In genomic region chr9:33402371-33402770, GRCh38 we compare ENCODE assay signal across 13 cellular contexts. TPM values are rescaled to one million over a fixed set of nuclear protein-coding genes. Genes with fewer than 3 reads are reported as not detected.
DNase-seq lines count a peak whose midpoint lies in the region; ATAC-seq and TF ChIP-seq lines count a peak whose summit lies in the region.
"Not testable (repeated sequence)": the region's sequence is repeated elsewhere in the genome, so short reads cannot be mapped to it uniquely, and the experiment has no call there.
"Had no signal": no experiment of that assay in that cellular context is flagged by ENCODE, and none has a peak within 500 bp of the region (broad histone marks: within the 10 kb centered on the region; RNA-seq: fewer than 3 reads in every experiment).

Gene AQP7, minus strand, starts transcription at chr9:33402568. Its CDS starts 1,306 bp downstream, at chr9:33401262.

- not testable (repeated sequence) for TF ChIP-seq CTCF in PC-9 (conservative IDR thresholded peaks at IDR 0.05); psoas muscle (IDR thresholded peaks at IDR 0.05); tibial artery (IDR thresholded peaks at IDR 0.05)

- H3K27ac ChIP-seq in CD4-positive, alpha-beta memory T cell (ENCODE audit: low read depth, low read length); PC-9: not testable (repeated sequence)
- peak within 1 kb of the TSS; percentile 85 for H3K27ac ChIP-seq in right cardiac atrium (ENCODE audit: low read length)
- H3K27ac ChIP-seq in psoas muscle = peak within 1 kb of the TSS; percentile 66
- H3K27ac ChIP-seq in tibial artery = peak within 1 kb of the TSS; percentile 44 to 62

- H3K4me3 ChIP-seq in CD4-positive, alpha-beta memory T cell (ENCODE audit: low read length in 2 of 2); PC-9; tibial artery: not testable (repeated sequence)
- H3K4me3 ChIP-seq in right cardiac atrium (ENCODE audit: low read length) (peak within 1 kb of the TSS; percentile 25), psoas muscle (peak within 1 kb of the TSS; percentile 52)

- POLR2A ChIA-PET in CD4-positive, alpha-beta memory T cell (lab: Charles Lee; ENCODE audit: partially characterized antibody) = interaction anchor here (0.8 to 3.9 kb wide), 6 partner anchors 12 to 72 kb away, joined by 3 to 37 read pairs (median 20); partner anchors contain the start of genes AQP3 and NOL6
- POLR2A ChIA-PET in PC-9 (lab: Charles Lee; ENCODE audit: unreplicated experiment) = not testable (repeated sequence)

- intact Hi-C loops in CD4-positive, alpha-beta memory T cell (cut with micrococcal nuclease); PC-9 (cut with micrococcal nuclease; ENCODE audit: unreplicated experiment); right cardiac atrium (cut with DNase I); tibial artery (cut with DNase I; ENCODE audit: low total_unique reads): not testable (repeated sequence)
- intact Hi-C loops in psoas muscle (cut with DNase I) = loop anchor here in 1 of 2 donors (10.0 kb wide), 1 partner anchor 222 kb away; no protein-coding TSS in a partner anchor

- H3K9me3 ChIP-seq in CD4-positive, alpha-beta memory T cell (ENCODE audit: control insufficient read depth in 1 of 2, low read length in 2 of 2); PC-9 (ENCODE audit: insufficient read depth, low read depth); right cardiac atrium (ENCODE audit: control insufficient read depth, low read length); psoas muscle; tibial artery: not testable (repeated sequence)

- not testable (repeated sequence) for BruUV-seq in PC-9 (replicated peaks; lab: Mats Ljungman, UMichigan)

- peak within 1 kb of the TSS in 5 of 7 donors; percentile 66 to 91 (median 73) for H3K27ac Mint-ChIP-seq in CD4-positive, alpha-beta memory T cell
- H3K27ac Mint-ChIP-seq in activated naive CD4-positive, alpha-beta T cell treated with anti-CD3 and anti-CD28 coated beads, Interleukin-2, amount 50 U/mL, for 72 hours = peak within 1 kb of the TSS; percentile 44 to 50

- H3K4me2 ChIP-seq in PC-9 = peak within 1 kb of the TSS; percentile 23; the same call in 1 of the 2 replicates

- not testable (repeated sequence) for H3K27me3 Mint-ChIP-seq in CD4-positive, alpha-beta memory T cell

- H3K27me3 ChIP-seq in CD4-positive, alpha-beta memory T cell (ENCODE audit: insufficient read depth, low read length); PC-9 (ENCODE audit: insufficient read depth, low read depth); right cardiac atrium (ENCODE audit: control insufficient read depth, insufficient read depth); psoas muscle (ENCODE audit: insufficient read depth in 3 of 3, low read length in 2 of 3); tibial artery: not testable (repeated sequence)

- not testable (repeated sequence) for DNase-seq in CD4-positive, alpha-beta memory T cell; PC-9; activated naive CD4-positive, alpha-beta T cell treated with anti-CD3 and anti-CD28 coated beads, Interleukin-2, amount 50 U/mL, for 72 hours (ENCODE audit: low spot score in 2 of 2); mucosa of gallbladder (ENCODE audit: low spot score)
- DNase-seq in fibroblast of gingiva (ENCODE audit: low read depth) (peak; percentile 85), right cardiac atrium (peak; percentile 67 to 89 (median 82)), psoas muscle (peak in 1 of 2 donors; percentile 68), tibial artery (peak in 1 of 2 donors; percentile 80)

- H3K9me3 Mint-ChIP-seq in CD4-positive, alpha-beta memory T cell; activated naive CD4-positive, alpha-beta T cell treated with anti-CD3 and anti-CD28 coated beads, Interleukin-2, amount 50 U/mL, for 72 hours: not testable (repeated sequence)

- not testable (repeated sequence) for ATAC-seq in activated naive CD4-positive, alpha-beta T cell treated with anti-CD3 and anti-CD28 coated beads, Interleukin-2, amount 50 U/mL, for 72 hours; right cardiac atrium; psoas muscle

- peak within 1 kb of the TSS in 1 of 8 donors; percentile 43 for H3K4me3 Mint-ChIP-seq in CD4-positive, alpha-beta memory T cell

- H3K9me2 ChIP-seq in PC-9 (ENCODE audit: insufficient read depth) = not testable (repeated sequence)

- H3K36me3 Mint-ChIP-seq in CD4-positive, alpha-beta memory T cell; activated naive CD4-positive, alpha-beta T cell treated with anti-CD3 and anti-CD28 coated beads, Interleukin-2, amount 50 U/mL, for 72 hours: not testable (repeated sequence)

- H3K4me1 Mint-ChIP-seq in CD4-positive, alpha-beta memory T cell = peaks cover 6 to 16% (median 11%) of the 10 kb centered on the region in 4 donors

- H4K20me1 ChIP-seq in PC-9 (ENCODE audit: insufficient read depth) = not testable (repeated sequence)

- CTCF ChIA-PET in CD4-positive, alpha-beta memory T cell (lab: Charles Lee; ENCODE audit: partially characterized antibody) = interaction anchor here (0.7 to 6.5 kb wide), 13 partner anchors 12 to 115 kb away, joined by 3 to 170 read pairs (median 4); partner anchors contain the start of gene NOL6
- CTCF ChIA-PET in PC-9 (lab: Charles Lee) = not testable (repeated sequence)

- WGBS in right cardiac atrium = 16% methylated on average over 10 of the region's 10 CpGs
- WGBS in psoas muscle, 3 donors = 19 to 24% (median 19%) methylated on average over 10 of the region's 10 CpGs

- not testable (repeated sequence) for H2AFZ ChIP-seq in PC-9

- H3K36me3 ChIP-seq in CD4-positive, alpha-beta memory T cell (ENCODE audit: insufficient read depth, low read length); PC-9 (ENCODE audit: low read depth); psoas muscle (ENCODE audit: insufficient read depth in 1 of 2, low read depth in 1 of 2); tibial artery: not testable (repeated sequence)

- not testable (repeated sequence) for H3F3A ChIP-seq in PC-9 (ENCODE audit: insufficient read depth, low read depth)

- H3K79me2 ChIP-seq in PC-9 (ENCODE audit: low read depth) = not testable (repeated sequence)

- H3K4me1 ChIP-seq in CD4-positive, alpha-beta memory T cell (ENCODE audit: insufficient read depth, low read length); PC-9 (replicated peaks; ENCODE audit: insufficient read depth); right cardiac atrium (ENCODE audit: control insufficient read depth, insufficient read depth, low read length): not testable (repeated sequence)
- peaks cover 13% of the 10 kb centered on the region for H3K4me1 ChIP-seq in psoas muscle
- H3K4me1 ChIP-seq in tibial artery = peaks cover 0 to 39% (median 16%) of the 10 kb centered on the region in 4 donors

RNA-seq across cellular contexts. Expression of gene AQP7, which starts in this region (rescaled TPM):
- total RNA-seq in CD4-positive, alpha-beta memory T cell = under 1 TPM in 1 of 2 experiments, not detected in 1; 0.81 TPM
- polyA plus RNA-seq in CD4-positive, alpha-beta memory T cell = under 1 TPM in 1 of 2 donors, not detected in 1; 0.30 TPM
- total RNA-seq in PC-9 (2021) (0.59 TPM in 1 of 2 replicates, not detected in the other), right cardiac atrium (100 to 1,000 TPM in 3 of 4 donors, 10 to 100 TPM in 1; 68.6 to 180 (median 126) TPM), mucosa of gallbladder (15.0 TPM), psoas muscle (10 to 100 TPM in 3 of 4 donors, 1 to 10 TPM in 1; 8.6 to 45.0 (median 15.7) TPM)
- under 1 TPM in 1 of 2 donors, not detected in 1; 0.29 TPM for total RNA-seq in activated naive CD4-positive, alpha-beta T cell treated with anti-CD3 and anti-CD28 coated beads, Interleukin-2, amount 50 U/mL, for 72 hours
- polyA plus RNA-seq in right cardiac atrium (161 TPM), psoas muscle (10 to 100 TPM in 2 of 3 donors, 1 to 10 TPM in 1; 8.6 to 10.8 (median 10.7) TPM)
- total RNA-seq: A673, dermis microvascular lymphatic vessel endothelial cell, osteoblast, temporal lobe had no signal
- polyA plus RNA-seq: mammary epithelial cell had no signal

Comparison
In these comparisons a context has a peak if more than half of its experiments do, and no peak if none do; other contexts are left out.
1. RNA of gene AQP7 (polyA plus RNA-seq): 161 TPM in right cardiac atrium (single experiment); 8.6 to 10.8 TPM in psoas muscle and 0.30 TPM in CD4-positive, alpha-beta memory T cell; every median in the first group is over 10 times any median in the second.